24 cellular contexts compared by ENCODE assay signal in genomic region chr15:100218411-100218810, GRCh38.
A peak's percentile ranks its signal among the peaks of the same experiment; 100 is the strongest.
DNase-seq lines count a peak whose midpoint lies in the region; ATAC-seq and TF ChIP-seq lines count a peak whose summit lies in the region.
"Had no signal": no experiment of that assay in that cellular context is flagged by ENCODE, and none has a peak within 500 bp of the region (broad histone marks: within the 10 kb centered on the region; RNA-seq: fewer than 3 reads in every experiment).

No MANE protein-coding gene starts in this region.

- CTCF ChIA-PET in activated naive CD4-positive, alpha-beta T cell treated with anti-CD3 and anti-CD28 coated beads, Interleukin-2, amount 10 ng/mL, durations not matched to agents 7 days and 5 days (lab: Charles Lee), result no interaction called here

- H3K36me3 Mint-ChIP-seq in chondrocyte (ENCODE audit: low read depth), result no peaks in the 10 kb centered on the region
- H3K36me3 Mint-ChIP-seq in mesothelial cell of epicardium, result peaks cover 3% of the 10 kb centered on the region
- no peaks in the 10 kb centered on the region for H3K36me3 Mint-ChIP-seq in activated naive CD4-positive, alpha-beta T cell treated with anti-CD3 and anti-CD28 coated beads, Interleukin-2, amount 10 ng/mL, durations not matched to agents 7 days and 5 days
- H3K36me3 Mint-ChIP-seq: CD14-positive monocyte; CD4-positive, alpha-beta memory T cell; CD4-positive, CD25-positive, alpha-beta regulatory T cell had no signal

- peak overlapping the region; percentile 20 for H3K27ac Mint-ChIP-seq in chondrocyte (ENCODE audit: unreplicated experiment)
- peak overlapping the region; percentile 59 for H3K27ac Mint-ChIP-seq in mesothelial cell of epicardium
- H3K27ac Mint-ChIP-seq in activated naive CD4-positive, alpha-beta T cell treated with anti-CD3 and anti-CD28 coated beads, Interleukin-2, amount 10 ng/mL, durations not matched to agents 7 days and 5 days, result no peak overlapping the region
- H3K27ac Mint-ChIP-seq: B cell; CD14-positive monocyte; CD4-positive, alpha-beta memory T cell; CD4-positive, CD25-positive, alpha-beta regulatory T cell; CD8-positive, alpha-beta memory T cell had no signal

- no peaks in the 10 kb centered on the region for H3K9me3 Mint-ChIP-seq in chondrocyte (ENCODE audit: low read depth)
- no peaks in the 10 kb centered on the region for H3K9me3 Mint-ChIP-seq in mesothelial cell of epicardium
- H3K9me3 Mint-ChIP-seq in activated naive CD4-positive, alpha-beta T cell treated with anti-CD3 and anti-CD28 coated beads, Interleukin-2, amount 10 ng/mL, durations not matched to agents 7 days and 5 days, result no peaks in the 10 kb centered on the region
- H3K9me3 Mint-ChIP-seq: CD4-positive, alpha-beta memory T cell; CD4-positive, CD25-positive, alpha-beta regulatory T cell; CD8-positive, alpha-beta memory T cell had no signal

- H3K27me3 Mint-ChIP-seq in chondrocyte (ENCODE audit: low read depth), result no peaks in the 10 kb centered on the region
- no peaks in the 10 kb centered on the region for H3K27me3 Mint-ChIP-seq in mesothelial cell of epicardium (ENCODE audit: low read depth)
- no peaks in the 10 kb centered on the region for H3K27me3 Mint-ChIP-seq in activated naive CD4-positive, alpha-beta T cell treated with anti-CD3 and anti-CD28 coated beads, Interleukin-2, amount 10 ng/mL, durations not matched to agents 7 days and 5 days
- H3K27me3 Mint-ChIP-seq: CD4-positive, alpha-beta memory T cell; CD4-positive, CD25-positive, alpha-beta regulatory T cell; CD8-positive, alpha-beta memory T cell had no signal

- no peak for ATAC-seq in left lobe of liver
- ATAC-seq: A549, GM12878 had no signal

- H3K4me1 Mint-ChIP-seq in chondrocyte (ENCODE audit: low read depth) (peaks cover 25% of the 10 kb centered on the region), mesothelial cell of epicardium (peaks cover 18% of the 10 kb centered on the region)
- H3K4me1 Mint-ChIP-seq in activated naive CD4-positive, alpha-beta T cell treated with anti-CD3 and anti-CD28 coated beads, Interleukin-2, amount 10 ng/mL, durations not matched to agents 7 days and 5 days, result no peaks in the 10 kb centered on the region
- H3K4me1 Mint-ChIP-seq: B cell; CD14-positive monocyte; CD4-positive, alpha-beta memory T cell; CD4-positive, CD25-positive, alpha-beta regulatory T cell; CD8-positive, alpha-beta memory T cell had no signal

- TF ChIP-seq CTCF in chondrocyte (IDR thresholded peaks at IDR 0.05) (no peak), mesothelial cell of epicardium (IDR thresholded peaks at IDR 0.05; ENCODE audit: unreplicated experiment) (no peak)

- peak; percentile 88 for DNase-seq in NCI-H226
- DNase-seq in chondrocyte (ENCODE audit: low spot score), result no peak
- no peak for DNase-seq in mesothelial cell of epicardium (ENCODE audit: low spot score in 2 of 2, unreplicated experiment in 2 of 2)
- DNase-seq in superior temporal gyrus (ENCODE audit: extremely low spot score), result peak; percentile 39
- no peak for DNase-seq in midbrain (lab: John Stamatoyannopoulos, UW)
- DNase-seq in medulla oblongata (ENCODE audit: extremely low spot score), result no peak
- no peak for DNase-seq in left lobe of liver (ENCODE audit: low spot score)
- no peak for DNase-seq in activated naive CD4-positive, alpha-beta T cell treated with anti-CD3 and anti-CD28 coated beads, Interleukin-2, amount 10 ng/mL, durations not matched to agents 7 days and 5 days
- DNase-seq: AML-193; CD4-positive, alpha-beta memory T cell; CD4-positive, CD25-positive, alpha-beta regulatory T cell; CD8-positive, alpha-beta memory T cell; COR-L47; DMS 273 treated with DMSO at 0.1 percent for 48 hours; DMS153; DMS53; DMS79; DND-41; EL; GDM1 had no signal

- H3K4me3 Mint-ChIP-seq in chondrocyte (ENCODE audit: unreplicated experiment) (no peak overlapping the region), mesothelial cell of epicardium (no peak overlapping the region)
- no peak overlapping the region for H3K4me3 Mint-ChIP-seq in activated naive CD4-positive, alpha-beta T cell treated with anti-CD3 and anti-CD28 coated beads, Interleukin-2, amount 10 ng/mL, durations not matched to agents 7 days and 5 days
- H3K4me3 Mint-ChIP-seq: B cell; CD14-positive monocyte; CD4-positive, alpha-beta memory T cell; CD4-positive, CD25-positive, alpha-beta regulatory T cell; CD8-positive, alpha-beta memory T cell had no signal

Comparison
In these comparisons a context has a peak if more than half of its experiments do, and no peak if none do; other contexts are left out.
1. DNase-seq: peak in NCI-H226 (single experiment) and superior temporal gyrus (single experiment); none in chondrocyte (single experiment), mesothelial cell of epicardium (0 of 2), midbrain (single experiment), medulla oblongata (single experiment), left lobe of liver (single experiment) and activated naive CD4-positive, alpha-beta T cell treated with anti-CD3 and anti-CD28 coated beads, Interleukin-2, amount 10 ng/mL, durations not matched to agents 7 days and 5 days (single experiment).